In genomic region chr17:67281736-67282135, GRCh38 we compare ENCODE assay signal across 2 cellular contexts.
TF ChIP-seq lines count a peak whose summit lies in the region.

No MANE protein-coding gene starts in this region.

TF ChIP-seq in SK-N-SH treated with all-trans-retinoic acid at 6 μM for 48 hours, 23 proteins besides CTCF, POLR2A, EP300 and RAD21:
- TF ChIP-seq TSHZ2 (CRISPR knock-in tag; IDR thresholded peaks at IDR 0.05) (no peak), BACH2 (CRISPR knock-in tag; IDR thresholded peaks at IDR 0.05; ENCODE audit: borderline replicate concordance) (no peak), ZNF70 (CRISPR knock-in tag; IDR thresholded peaks at IDR 0.05) (no peak), OSR1 (CRISPR knock-in tag; IDR thresholded peaks at IDR 0.05) (no peak), CREB5 (CRISPR knock-in tag; IDR thresholded peaks at IDR 0.05; ENCODE audit: low read depth) (no peak)

TF ChIP-seq in WTC11, 78 proteins besides CTCF, POLR2A, EP300 and RAD21 (continued from another document):
- TF ChIP-seq ZSCAN18 (CRISPR knock-in tag; IDR thresholded peaks at IDR 0.05), result no peak
- no peak for TF ChIP-seq ATF3 (CRISPR knock-in tag; conservative IDR thresholded peaks at IDR 0.05)
- TF ChIP-seq ZNF219 (CRISPR knock-in tag; IDR thresholded peaks at IDR 0.05; ENCODE audit: borderline replicate concordance), result no peak
- TF ChIP-seq SP1 (CRISPR knock-in tag; conservative IDR thresholded peaks at IDR 0.05), result no peak
- no peak for TF ChIP-seq NFE2L1 (CRISPR knock-in tag; IDR thresholded peaks at IDR 0.05)
- no peak for TF ChIP-seq GTF2I (CRISPR knock-in tag; conservative IDR thresholded peaks at IDR 0.05)
- no peak for TF ChIP-seq TEAD1 (CRISPR knock-in tag; IDR thresholded peaks at IDR 0.05)
- TF ChIP-seq ZNF281 (CRISPR knock-in tag; IDR thresholded peaks at IDR 0.05), result no peak
- TF ChIP-seq ZNF423 (CRISPR knock-in tag; IDR thresholded peaks at IDR 0.05), result no peak
- no peak for TF ChIP-seq CDX4 (CRISPR knock-in tag; IDR thresholded peaks at IDR 0.05; ENCODE audit: borderline replicate concordance)
- TF ChIP-seq RELA (CRISPR knock-in tag; IDR thresholded peaks at IDR 0.05; ENCODE audit: borderline replicate concordance), result no peak
- no peak for TF ChIP-seq ZBTB43 (CRISPR knock-in tag; IDR thresholded peaks at IDR 0.05)
- no peak for TF ChIP-seq PRDM15 (CRISPR knock-in tag; IDR thresholded peaks at IDR 0.05)
- TF ChIP-seq AR (CRISPR knock-in tag; IDR thresholded peaks at IDR 0.05), result no peak
- no peak for TF ChIP-seq FOXP1 (CRISPR knock-in tag; IDR thresholded peaks at IDR 0.05; ENCODE audit: borderline replicate concordance)
- TF ChIP-seq FOXJ3 (CRISPR knock-in tag; IDR thresholded peaks at IDR 0.05; ENCODE audit: borderline replicate concordance), result no peak
TF ChIP-seq in WTC11: peak in this region for 0.
